Comparison of ENCODE assay signal across 3 cellular contexts in genomic region chr3:160331127-160331937, GRCh38.
TF ChIP-seq lines count a peak whose summit lies in the region.

No MANE protein-coding gene starts in this region.

TF ChIP-seq in IMR-90, 13 proteins besides CTCF, POLR2A, EP300 and RAD21:
- TF ChIP-seq MXI1 (IDR thresholded peaks at IDR 0.05; ENCODE audit: borderline replicate concordance, low read depth, low read length) (no peak), NFE2L2 (IDR thresholded peaks at IDR 0.05; ENCODE audit: low read depth, low read length) (no peak), FOS (IDR thresholded peaks at IDR 0.05; ENCODE audit: low read depth, low read length) (0 out of 2 replicates have a peak, but pooled peaks have one; percentile 4), RFX5 (IDR thresholded peaks at IDR 0.05; ENCODE audit: low read depth, low read length) (no peak), CEBPB (IDR thresholded peaks at IDR 0.05; ENCODE audit: low read depth, low read length) (peak; percentile 93)

TF ChIP-seq in GM12878, 131 proteins besides CTCF, POLR2A, EP300 and RAD21:
- TF ChIP-seq RUNX3 (IDR thresholded peaks at IDR 0.05; ENCODE audit: low read length): peak; percentile 20; the same call in 1 of the 2 replicates
- no peak for TF ChIP-seq FOXK2 (IDR thresholded peaks at IDR 0.05)
TF ChIP-seq in GM12878: peak in this region for 1.

TF ChIP-seq in HepG2, 621 proteins besides CTCF, POLR2A, EP300 and RAD21 (continues in another document):
- TF ChIP-seq MIXL1 (CRISPR knock-in tag; IDR thresholded peaks at IDR 0.05) (no peak), ATF2 (CRISPR knock-in tag; IDR thresholded peaks at IDR 0.05) (peak; percentile 35; the same call in 1 of the 2 replicates), ZNF331 (CRISPR knock-in tag; IDR thresholded peaks at IDR 0.05) (peak; percentile 40; the same call in 1 of the 2 replicates), ATF4 (CRISPR knock-in tag; IDR thresholded peaks at IDR 0.05) (peak in 1 of 2 experiments; percentile 98; a peak in 2 of 4 replicates), HNRNPLL (IDR thresholded peaks at IDR 0.05; ENCODE audit: low read depth, low read length, poor library complexity, severe bottlenecking) (peak; percentile 32), TIGD3 (CRISPR knock-in tag; IDR thresholded peaks at IDR 0.05; ENCODE audit: borderline replicate concordance) (no peak), NR2F6 (IDR thresholded peaks at IDR 0.05) (no peak), NR2F6 (CRISPR knock-in tag; IDR thresholded peaks at IDR 0.05) (peak; percentile 25; the same call in 1 of the 2 replicates), ETV6 (CRISPR knock-in tag; conservative IDR thresholded peaks at IDR 0.05) (no peak), ZBTB34 (CRISPR knock-in tag; IDR thresholded peaks at IDR 0.05) (no peak), REL (CRISPR knock-in tag; conservative IDR thresholded peaks at IDR 0.05) (no peak), REST (IDR thresholded peaks at IDR 0.05; ENCODE audit: borderline replicate concordance in 1 of 2, low read depth in 1 of 2, low read length in 2 of 2) (no peak), ZNF782 (CRISPR knock-in tag; IDR thresholded peaks at IDR 0.05; ENCODE audit: borderline replicate concordance) (no peak), ZNF337 (CRISPR knock-in tag; IDR thresholded peaks at IDR 0.05; ENCODE audit: borderline replicate concordance, low read depth) (no peak), ZNF333 (CRISPR knock-in tag; IDR thresholded peaks at IDR 0.05; ENCODE audit: borderline replicate concordance) (no peak), YEATS2 (CRISPR knock-in tag; IDR thresholded peaks at IDR 0.05; ENCODE audit: borderline replicate concordance) (peak; percentile 46; the same call in 1 of the 2 replicates), SKI (IDR thresholded peaks at IDR 0.05; ENCODE audit: partially characterized antibody) (no peak), ATF3 (CRISPR knock-in tag; IDR thresholded peaks at IDR 0.05) (peak; percentile 82), NR0B2 (CRISPR knock-in tag; IDR thresholded peaks at IDR 0.05) (no peak), NR1H2 (CRISPR knock-in tag; IDR thresholded peaks at IDR 0.05; ENCODE audit: borderline replicate concordance, low read depth) (no peak), ZNF282 (IDR thresholded peaks at IDR 0.05; ENCODE audit: partially characterized antibody) (no peak), FOXA1 (IDR thresholded peaks at IDR 0.05) (no peak), FOXA1 (CRISPR knock-in tag; IDR thresholded peaks at IDR 0.05) (peak; percentile 76), THAP11 (CRISPR knock-in tag; IDR thresholded peaks at IDR 0.05) (peak; percentile 48; the same call in 1 of the 2 replicates), ZEB1 (IDR thresholded peaks at IDR 0.05; ENCODE audit: insufficient replicate concordance, low read depth) (no peak), MTA3 (CRISPR knock-in tag; IDR thresholded peaks at IDR 0.05) (no peak), REXO4 (CRISPR knock-in tag; IDR thresholded peaks at IDR 0.05; ENCODE audit: borderline replicate concordance) (no peak), HDAC2 (CRISPR knock-in tag; IDR thresholded peaks at IDR 0.05) (0 out of 2 replicates have a peak, but pooled peaks have one; percentile 27), DDIT3 (CRISPR knock-in tag; IDR thresholded peaks at IDR 0.05) (peak; percentile 66; the same call in 1 of the 2 replicates), FOSL2 (CRISPR knock-in tag; IDR thresholded peaks at IDR 0.05) (peak; percentile 95), CEBPG (CRISPR knock-in tag; IDR thresholded peaks at IDR 0.05) (peak; percentile 91), FOXO1 (CRISPR knock-in tag; IDR thresholded peaks at IDR 0.05) (peak; percentile 37; the same call in 1 of the 2 replicates), KAT8 (CRISPR knock-in tag; IDR thresholded peaks at IDR 0.05) (0 out of 2 replicates have a peak, but pooled peaks have one; percentile 52), THAP9 (CRISPR knock-in tag; IDR thresholded peaks at IDR 0.05; ENCODE audit: borderline replicate concordance) (no peak), ESRRA (CRISPR knock-in tag; IDR thresholded peaks at IDR 0.05; ENCODE audit: low read depth) (no peak), MEF2D (CRISPR knock-in tag; IDR thresholded peaks at IDR 0.05) (no peak), JUND (CRISPR knock-in tag; IDR thresholded peaks at IDR 0.05) (peak; percentile 61; the same call in 1 of the 2 replicates), FOXA3 (CRISPR knock-in tag; IDR thresholded peaks at IDR 0.05) (peak; percentile 79), RXRB (CRISPR knock-in tag; IDR thresholded peaks at IDR 0.05; ENCODE audit: borderline replicate concordance) (0 out of 2 replicates have a peak, but pooled peaks have one; percentile 50), RAD51 (IDR thresholded peaks at IDR 0.05; ENCODE audit: borderline replicate concordance) (no peak), ZBTB21 (CRISPR knock-in tag; IDR thresholded peaks at IDR 0.05) (no peak), ZSCAN9 (CRISPR knock-in tag; IDR thresholded peaks at IDR 0.05; ENCODE audit: borderline replicate concordance) (0 out of 2 replicates have a peak, but pooled peaks have one; percentile 36), ELF3 (CRISPR knock-in tag; IDR thresholded peaks at IDR 0.05) (0 out of 2 replicates have a peak, but pooled peaks have one; percentile 24), GZF1 (CRISPR knock-in tag; IDR thresholded peaks at IDR 0.05) (peak; percentile 92), KDM4B (CRISPR knock-in tag; IDR thresholded peaks at IDR 0.05) (0 out of 2 replicates have a peak, but pooled peaks have one; percentile 14), NAIF1 (CRISPR knock-in tag; IDR thresholded peaks at IDR 0.05; ENCODE audit: borderline replicate concordance) (0 out of 2 replicates have a peak, but pooled peaks have one; percentile 39), ZNF83 (CRISPR knock-in tag; IDR thresholded peaks at IDR 0.05; ENCODE audit: borderline replicate concordance) (no peak), RCOR2 (CRISPR knock-in tag; IDR thresholded peaks at IDR 0.05) (no peak), POLR2AphosphoS5 (IDR thresholded peaks at IDR 0.05; ENCODE audit: low read depth, low read length) (no peak), MED1 (CRISPR knock-in tag; IDR thresholded peaks at IDR 0.05) (peak; percentile 45; the same call in 1 of the 2 replicates), ZNF879 (CRISPR knock-in tag; IDR thresholded peaks at IDR 0.05) (no peak), NCOA2 (CRISPR knock-in tag; IDR thresholded peaks at IDR 0.05) (peak; percentile 44), ZFP37 (CRISPR knock-in tag; IDR thresholded peaks at IDR 0.05; ENCODE audit: borderline replicate concordance) (no peak)
